Comparison of ENCODE assay signal across 9 cellular contexts in genomic region chr1:42463906-42464305, GRCh38. TPM values are rescaled to one million over a fixed set of nuclear protein-coding genes. Genes with fewer than 3 reads are reported as not detected.
DNase-seq lines count a peak whose midpoint lies in the region; ATAC-seq and TF ChIP-seq lines count a peak whose summit lies in the region.
"Had no signal": no experiment of that assay in that cellular context is flagged by ENCODE, and none has a peak within 500 bp of the region (broad histone marks: within the 10 kb centered on the region; RNA-seq: fewer than 3 reads in every experiment).

No MANE protein-coding gene starts in this region.

- H3K36me3 ChIP-seq in DOHH2 (ENCODE audit: control insufficient read depth, low read length) (peaks cover 23% of the 10 kb centered on the region), PC-9 (ENCODE audit: low read depth) (0 out of 2 replicates have a peak, but pooled peaks cover 1% of the 10 kb centered on the region), fibroblast of lung (ENCODE audit: control insufficient read depth, insufficient read depth, low read length) (no peaks in the 10 kb centered on the region), rectal smooth muscle tissue (ENCODE audit: control insufficient read depth, insufficient read depth, low read length) (no peaks in the 10 kb centered on the region)

- BruUV-seq in PC-9 (replicated peaks; lab: Mats Ljungman, UMichigan) = no TSS peak

- H3K9ac ChIP-seq in fibroblast of lung (ENCODE audit: insufficient read depth, low read length) (no peak overlapping the region), rectal smooth muscle tissue (ENCODE audit: low read length) (no peak overlapping the region)

- H3K9me3 ChIP-seq in DOHH2 (ENCODE audit: control insufficient read depth, insufficient read depth, low read length) (no peaks in the 10 kb centered on the region), PC-9 (ENCODE audit: insufficient read depth, low read depth) (no peaks in the 10 kb centered on the region), fibroblast of lung (ENCODE audit: control insufficient read depth, insufficient read depth, low read depth, low read length) (no peaks in the 10 kb centered on the region)
- H3K9me3 ChIP-seq: neutrophil had no signal

- no peak overlapping the region for H3K27ac ChIP-seq in DOHH2 (ENCODE audit: low read depth, low read length)
- H3K27ac ChIP-seq in PC-9 = no peak overlapping the region
- H3K27ac ChIP-seq in fibroblast of lung (ENCODE audit: insufficient read depth, low read length) = no peak overlapping the region
- H3K27ac ChIP-seq in rectal smooth muscle tissue (ENCODE audit: low read depth, low read length) = no peak overlapping the region
- H3K27ac ChIP-seq: neutrophil had no signal

- H3K4me3 ChIP-seq in DOHH2 (ENCODE audit: low read length) (no peak overlapping the region), PC-9 (peak overlapping the region; percentile 73), fibroblast of lung (replicated peaks in 1 of 4; ENCODE audit: control extremely low read depth in 1 of 4, insufficient read depth in 1 of 4, low read depth in 3 of 4, low read length in 4 of 4) (peak overlapping the region in 3 of 4 experiments; percentile 50 to 74 (median 72)), rectal smooth muscle tissue (ENCODE audit: low read length) (peak overlapping the region; percentile 82)

- H3F3A ChIP-seq in DOHH2 (ENCODE audit: control insufficient read depth, insufficient read depth) (peaks cover 12% of the 10 kb centered on the region), PC-9 (ENCODE audit: insufficient read depth, low read depth) (peaks cover 30% of the 10 kb centered on the region)

- POLR2A ChIA-PET in PC-9 (lab: Charles Lee; ENCODE audit: unreplicated experiment) = interaction anchor here (0.5 to 1.2 kb wide), 3 partner anchors 18 to 1121 kb away, joined by 3 to 10 read pairs (median 4); no protein-coding TSS in a partner anchor

- DNase-seq in PC-9 = no peak
- no peak for DNase-seq in fibroblast of lung (ENCODE audit: low read depth in 2 of 2)
- no peak for DNase-seq in NCI-H2107 (lab: John Stamatoyannopoulos, UW)
- DNase-seq in A172 (ENCODE audit: low spot score) = no peak
- DNase-seq in GM20000 (ENCODE audit: low spot score) = no peak

- TF ChIP-seq CTCF in DOHH2 (IDR thresholded peaks at IDR 0.05; ENCODE audit: low read depth, low read length, poor library complexity, severe bottlenecking) (no peak), PC-9 (conservative IDR thresholded peaks at IDR 0.05) (no peak), fibroblast of lung (conservative IDR thresholded peaks at IDR 0.05 in 1 of 2, IDR thresholded peaks at IDR 0.05 in 1 of 2; ENCODE audit: low read depth in 1 of 2, low read length in 2 of 2) (no peak), GM20000 (IDR thresholded peaks at IDR 0.05; ENCODE audit: extremely low read depth, missing control alignments) (no peak)

- H4K20me1 ChIP-seq in DOHH2 (ENCODE audit: control insufficient read depth, insufficient read depth, low read depth, low read length) = no peaks in the 10 kb centered on the region
- H4K20me1 ChIP-seq in PC-9 (ENCODE audit: insufficient read depth) = no peaks in the 10 kb centered on the region
- no peaks in the 10 kb centered on the region for H4K20me1 ChIP-seq in fibroblast of lung (ENCODE audit: control insufficient read depth, extremely low read depth, insufficient read depth, low read length)

- H3K27me3 ChIP-seq in DOHH2 (ENCODE audit: control insufficient read depth, low read length) = peaks cover 11% of the 10 kb centered on the region
- H3K27me3 ChIP-seq in PC-9 (ENCODE audit: insufficient read depth, low read depth) = no peaks in the 10 kb centered on the region
- H3K27me3 ChIP-seq in fibroblast of lung (ENCODE audit: control insufficient read depth, insufficient read depth, low read length) = no peaks in the 10 kb centered on the region
- H3K27me3 ChIP-seq in rectal smooth muscle tissue (ENCODE audit: control insufficient read depth, insufficient read depth, low read length) = no peaks in the 10 kb centered on the region

- ATAC-seq in HG03439 (IDR thresholded peaks at IDR 0.05; ENCODE audit: unreplicated experiment) = no peak

- intact Hi-C loops in PC-9 (cut with micrococcal nuclease; ENCODE audit: unreplicated experiment) = loop anchor here (1.0 kb wide), 2 partner anchors 20 to 317 kb away; no protein-coding TSS in a partner anchor

- no peaks in the 10 kb centered on the region for H3K9me2 ChIP-seq in DOHH2 (replicated peaks; ENCODE audit: control insufficient read depth, low read length)
- H3K9me2 ChIP-seq in PC-9 (ENCODE audit: insufficient read depth) = no peaks in the 10 kb centered on the region

- H2AFZ ChIP-seq in PC-9 (peak overlapping the region; percentile 86; the same call in 1 of the 2 replicates), fibroblast of lung (ENCODE audit: low read length) (peak overlapping the region; percentile 13)

- H3K4me1 ChIP-seq in DOHH2 (ENCODE audit: control insufficient read depth, low read length) = peaks cover 17% of the 10 kb centered on the region
- peaks cover 18% of the 10 kb centered on the region for H3K4me1 ChIP-seq in PC-9 (replicated peaks; ENCODE audit: insufficient read depth)
- no peaks in the 10 kb centered on the region for H3K4me1 ChIP-seq in fibroblast of lung (ENCODE audit: control insufficient read depth, extremely low read depth, insufficient read depth, low read length)
- H3K4me1 ChIP-seq in rectal smooth muscle tissue (ENCODE audit: control insufficient read depth, insufficient read depth, low read length) = peaks cover 5% of the 10 kb centered on the region

- CTCF ChIA-PET in PC-9 (lab: Charles Lee) = no interaction called here

- no peaks in the 10 kb centered on the region for H3K79me2 ChIP-seq in DOHH2 (ENCODE audit: control insufficient read depth, low read length)
- no peaks in the 10 kb centered on the region for H3K79me2 ChIP-seq in PC-9 (ENCODE audit: low read depth)
- no peaks in the 10 kb centered on the region for H3K79me2 ChIP-seq in fibroblast of lung (ENCODE audit: control insufficient read depth, insufficient read depth, low read length)

- H3K4me2 ChIP-seq in DOHH2 (ENCODE audit: low read length) (peak overlapping the region; percentile 59), PC-9 (peak overlapping the region; percentile 76), fibroblast of lung (ENCODE audit: extremely low read depth, insufficient read depth, low read length) (peak overlapping the region; percentile 96)

RNA-seq across cellular contexts. Expression of gene CCDC30, which starts 0.8 kb away (rescaled TPM):
- total RNA-seq in PC-9 (2021) (6.9 and 10.2 TPM in 2 replicates), fibroblast of lung (1.3 TPM in 2 replicates)
- 0.37 and 0.56 TPM in 2 replicates for polyA plus RNA-seq in fibroblast of lung
- 0.22 and 1.1 TPM in 2 replicates for polyA plus RNA-seq in fibroblast of lung (2012)
- polyA minus RNA-seq in fibroblast of lung (ENCODE audit: low replicate concordance) = 0.08 and 0.96 TPM in 2 replicates
- total RNA-seq in A172 (2014; rRNA removed; shearing (Covaris generic)) = 1.2 and 1.8 TPM in 2 replicates

RNA-seq across cellular contexts. Expression of gene PPCS, which starts 7.6 kb away (rescaled TPM):
- total RNA-seq in PC-9 (2021) (73.0 and 76.0 TPM in 2 replicates), fibroblast of lung (39.3 and 49.6 TPM in 2 replicates)
- polyA plus RNA-seq in fibroblast of lung = 29.6 and 40.3 TPM in 2 replicates
- 33.0 and 47.4 TPM in 2 replicates for polyA plus RNA-seq in fibroblast of lung (2012)
- polyA minus RNA-seq in fibroblast of lung (ENCODE audit: low replicate concordance) = 6.9 and 7.6 TPM in 2 replicates
- total RNA-seq in A172 (2014; rRNA removed; shearing (Covaris generic)) = 8.7 and 10.9 TPM in 2 replicates

RNA-seq across cellular contexts. Expression of gene ZMYND12, which starts 8.1 kb away (rescaled TPM):
- total RNA-seq in PC-9 (2021) = 1.7 and 3.7 TPM in 2 replicates
- total RNA-seq in fibroblast of lung = 1.3 and 3.5 TPM in 2 replicates
- polyA plus RNA-seq in fibroblast of lung = 0.16 and 0.56 TPM in 2 replicates
- polyA plus RNA-seq in fibroblast of lung (2012) = 0.23 and 0.66 TPM in 2 replicates
- not detected in 2 replicates for polyA minus RNA-seq in fibroblast of lung (ENCODE audit: low replicate concordance)
- total RNA-seq in A172 (2014; rRNA removed; shearing (Covaris generic)) = not detected in 2 replicates
